14 cellular contexts compared by ENCODE assay signal in the genomic region with DNA sequence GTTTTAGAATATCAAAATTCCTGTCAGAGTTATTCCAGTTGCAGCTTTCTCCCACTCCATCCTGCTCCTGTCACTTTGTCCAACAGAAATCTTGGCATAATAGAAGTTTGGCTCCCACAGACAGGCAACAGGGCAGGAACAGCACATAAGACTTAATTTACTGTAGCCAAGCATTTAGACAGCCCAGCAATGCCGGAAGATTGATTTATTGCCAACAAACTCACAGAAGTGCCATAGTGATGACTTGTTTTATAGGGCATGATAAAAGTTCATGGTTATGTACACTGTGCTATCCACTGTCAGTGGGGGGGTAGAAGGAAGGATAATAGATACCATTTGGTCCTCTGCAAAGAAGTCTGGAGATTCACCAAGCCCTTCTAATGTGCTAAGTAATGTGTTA.
DNase-seq lines count a peak whose midpoint lies in the region; ATAC-seq and TF ChIP-seq lines count a peak whose summit lies in the region.
"Had no signal": no experiment of that assay in that cellular context is flagged by ENCODE, and none has a peak within 500 bp of the region (broad histone marks: within the 10 kb centered on the region; RNA-seq: fewer than 3 reads in every experiment).

No MANE protein-coding gene starts in this region.

- H3K9me3 ChIP-seq in OCI-LY7 (ENCODE audit: low read length) = 0 out of 2 replicates have a peak, but pooled peaks cover 13% of the 10 kb centered on the region

- H3K9me2 ChIP-seq in OCI-LY7 (ENCODE audit: insufficient read depth, low read length) = no peaks in the 10 kb centered on the region

- POLR2A ChIA-PET in OCI-LY7 (lab: Charles Lee) = interaction anchor here (0.6 kb wide), 1 partner anchor 1837 kb away, joined by 3 read pairs; no protein-coding TSS in a partner anchor

- DNase-seq in AG09319 (ENCODE audit: extremely low read depth, low read depth) (peak; percentile 12), LHCN-M2 (ENCODE audit: low read depth) (peak; percentile 43), astrocyte of the hippocampus (ENCODE audit: low read depth, low spot score) (peak; percentile 71), iris pigment epithelial cell (ENCODE audit: low read depth) (peak; percentile 49), NCI-H2081 treated with DMSO at 0.1 percent for 48 hours (lab: John Stamatoyannopoulos, UW) (no peak), OCI-LY7 (ENCODE audit: low spot score) (no peak)
- DNase-seq in activated T-cell treated with anti-CD3 and anti-CD28 coated beads, Interleukin-2, amount 50 U/mL, for 72 hours = no peak
- DNase-seq: activated effector memory CD4-positive, alpha-beta T cell treated with anti-CD3 and anti-CD28 coated beads, Interleukin-2, amount 50 U/mL, for 16 hours; DMS153; NCI-H187 treated with DMSO at 0.1 percent for 48 hours; SIG-M5; spleen had no signal

- no peak overlapping the region for H3K4me3 ChIP-seq in OCI-LY7 (ENCODE audit: low read depth, low read length, poor library complexity, severe bottlenecking)
- H3K4me3 ChIP-seq: K562, spleen had no signal

- no peak overlapping the region for H3K27ac Mint-ChIP-seq in activated T-cell treated with anti-CD3 and anti-CD28 coated beads, Interleukin-2, amount 50 U/mL, for 72 hours

- intact Hi-C loops in OCI-LY7 (cut with micrococcal nuclease; ENCODE audit: unreplicated experiment) = no loop called here

- H3K4me1 ChIP-seq in OCI-LY7 (ENCODE audit: insufficient read depth, low read length, poor library complexity, severe bottlenecking) = no peaks in the 10 kb centered on the region

- no peak overlapping the region for H3K27ac ChIP-seq in OCI-LY7 (ENCODE audit: low read depth, low read length, poor library complexity, severe bottlenecking)
- H3K27ac ChIP-seq: spleen had no signal

- ATAC-seq in activated T-cell treated with anti-CD3 and anti-CD28 coated beads, Interleukin-2, amount 50 U/mL, for 72 hours (replicated peaks in 1 of 2) = no peak
- ATAC-seq in GM21515 (IDR thresholded peaks at IDR 0.05; ENCODE audit: unreplicated experiment) = no peak
- ATAC-seq: K562 had no signal

- H3K27me3 Mint-ChIP-seq in activated T-cell treated with anti-CD3 and anti-CD28 coated beads, Interleukin-2, amount 50 U/mL, for 72 hours (ENCODE audit: low read depth) = no peaks in the 10 kb centered on the region

- H2AFZ ChIP-seq in OCI-LY7 (ENCODE audit: low read length) = no peak overlapping the region

- peaks cover 16 to 22% of the 10 kb centered on the region in 2 donors for H3K36me3 Mint-ChIP-seq in activated T-cell treated with anti-CD3 and anti-CD28 coated beads, Interleukin-2, amount 50 U/mL, for 72 hours (ENCODE audit: insufficient read depth in 2 of 2)

- H4K20me1 ChIP-seq in OCI-LY7 (ENCODE audit: insufficient read depth, low read length) = no peaks in the 10 kb centered on the region

- no peaks in the 10 kb centered on the region for H3K4me1 Mint-ChIP-seq in activated T-cell treated with anti-CD3 and anti-CD28 coated beads, Interleukin-2, amount 50 U/mL, for 72 hours (ENCODE audit: low read depth)

- no peaks in the 10 kb centered on the region for H3K79me2 ChIP-seq in OCI-LY7 (ENCODE audit: insufficient read depth, low read depth, low read length)

- no peak overlapping the region for H3K4me2 ChIP-seq in OCI-LY7 (ENCODE audit: low read length)

- H3K36me3 ChIP-seq in OCI-LY7 (ENCODE audit: insufficient read depth, low read length) = no peaks in the 10 kb centered on the region
- H3K36me3 ChIP-seq: spleen had no signal

- CTCF ChIA-PET in OCI-LY7 (lab: Charles Lee; ENCODE audit: unreplicated experiment) = no interaction called here

- TF ChIP-seq CTCF in AG09319 (IDR thresholded peaks at IDR 0.05; ENCODE audit: low read depth, low read length) = no peak
- TF ChIP-seq CTCF in OCI-LY7 (conservative IDR thresholded peaks at IDR 0.05; ENCODE audit: low read length) = no peak

- peaks cover 11 to 16% of the 10 kb centered on the region in 2 donors for H3K9me3 Mint-ChIP-seq in activated T-cell treated with anti-CD3 and anti-CD28 coated beads, Interleukin-2, amount 50 U/mL, for 72 hours

- no TSS peak for BruUV-seq in OCI-LY7 (replicated peaks; lab: Mats Ljungman, UMichigan)

- no peak overlapping the region for H3K4me3 Mint-ChIP-seq in activated T-cell treated with anti-CD3 and anti-CD28 coated beads, Interleukin-2, amount 50 U/mL, for 72 hours

Comparison
In these comparisons a context has a peak if more than half of its experiments do, and no peak if none do; other contexts are left out.
1. DNase-seq: peak in AG09319 (single experiment), LHCN-M2 (single experiment), astrocyte of the hippocampus (single experiment) and iris pigment epithelial cell (single experiment); none in NCI-H2081 treated with DMSO at 0.1 percent for 48 hours (single experiment), activated T-cell treated with anti-CD3 and anti-CD28 coated beads, Interleukin-2, amount 50 U/mL, for 72 hours (0 of 2) and OCI-LY7 (single experiment).